ENCODE assay signal across 23 cellular contexts in the genomic region with DNA sequence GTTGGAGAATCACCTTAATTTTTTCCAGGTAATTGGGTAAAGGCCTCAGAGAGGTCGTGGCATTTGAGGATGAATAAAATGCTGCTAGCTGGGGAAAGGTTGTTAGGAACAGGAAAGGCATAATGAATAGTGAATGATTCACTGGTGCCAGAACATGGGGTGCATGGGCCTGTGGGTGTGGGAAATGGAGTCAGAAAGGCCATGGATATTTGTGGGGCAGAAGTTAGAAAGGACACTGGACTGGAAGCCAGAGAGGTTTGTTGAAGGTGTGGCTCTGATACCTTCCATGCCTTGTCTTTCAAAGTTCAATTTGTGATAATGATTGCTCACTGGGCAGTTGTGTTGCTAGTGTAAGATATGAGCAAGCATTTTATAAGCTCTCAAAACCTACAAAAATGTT. TPM values are rescaled to one million over a fixed set of nuclear protein-coding genes. Genes with fewer than 3 reads are reported as not detected.
DNase-seq lines count a peak whose midpoint lies in the region; ATAC-seq, FAIRE-seq and TF ChIP-seq lines count a peak whose summit lies in the region.
"Had no signal": no experiment of that assay in that cellular context is flagged by ENCODE, and none has a peak within 500 bp of the region (broad histone marks: within the 10 kb centered on the region; RNA-seq: fewer than 3 reads in every experiment).

No MANE protein-coding gene starts in this region.

- H3K4me1 Mint-ChIP-seq in Caco-2 (ENCODE audit: low read depth, unreplicated experiment), result peaks cover 53% of the 10 kb centered on the region
- H3K4me1 Mint-ChIP-seq in brain, result peaks cover 80% of the 10 kb centered on the region
- H3K4me1 Mint-ChIP-seq in activated T-helper 1 cell treated with anti-CD3 and anti-CD28 coated beads, Interleukin-12 subunit alpha, Interleukin-12 subunit beta, Interleukin-2, Interleukin-4 antibody, amounts not matched to agents 30 ng/mL and 10 ng/mL and 1 ng/mL, durations not matched to agents 14 hours and 24 hours and 36 hours (ENCODE audit: low read depth), result no peaks in the 10 kb centered on the region

- BruUV-seq in Caco-2 (replicated peaks; lab: Mats Ljungman, UMichigan), result no TSS peak

- POLR2A ChIA-PET in Caco-2 (lab: Charles Lee), result no interaction called here

- H3K27me3 Mint-ChIP-seq in Caco-2 (ENCODE audit: insufficient read depth, unreplicated experiment) (no peaks in the 10 kb centered on the region), brain (peaks cover 5% of the 10 kb centered on the region)
- no peaks in the 10 kb centered on the region for H3K27me3 Mint-ChIP-seq in activated T-helper 1 cell treated with anti-CD3 and anti-CD28 coated beads, Interleukin-12 subunit alpha, Interleukin-12 subunit beta, Interleukin-2, Interleukin-4 antibody, amounts not matched to agents 30 ng/mL and 10 ng/mL and 1 ng/mL, durations not matched to agents 14 hours and 24 hours and 36 hours (ENCODE audit: insufficient read depth)
- H3K27me3 Mint-ChIP-seq: activated naive CD8-positive, alpha-beta T cell; effector memory CD8-positive, alpha-beta T cell; naive thymus-derived CD4-positive, alpha-beta T cell had no signal

- FAIRE-seq in HTR-8/SVneo (lab: Jason Lieb, UNC), result peak; percentile 28
- FAIRE-seq: A549, colon, urothelium cell line had no signal

- H3K36me3 Mint-ChIP-seq in Caco-2 (ENCODE audit: insufficient read depth, unreplicated experiment) (peaks cover 9% of the 10 kb centered on the region), brain (no peaks in the 10 kb centered on the region)
- H3K36me3 Mint-ChIP-seq in activated T-helper 1 cell treated with anti-CD3 and anti-CD28 coated beads, Interleukin-12 subunit alpha, Interleukin-12 subunit beta, Interleukin-2, Interleukin-4 antibody, amounts not matched to agents 30 ng/mL and 10 ng/mL and 1 ng/mL, durations not matched to agents 14 hours and 24 hours and 36 hours (ENCODE audit: low read depth), result no peaks in the 10 kb centered on the region
- H3K36me3 Mint-ChIP-seq: naive thymus-derived CD4-positive, alpha-beta T cell had no signal

- no peak for TF ChIP-seq CTCF in Caco-2 (IDR thresholded peaks at IDR 0.05; ENCODE audit: insufficient read depth in 1 of 2, low read depth in 1 of 2, low read length in 1 of 2, severe bottlenecking in 1 of 2, unreplicated experiment in 1 of 2)
- TF ChIP-seq CTCF in brain (conservative IDR thresholded peaks at IDR 0.05), result no peak
- no peak for TF ChIP-seq CTCF in mucosa of descending colon (IDR thresholded peaks at IDR 0.05)

- H3K9me3 Mint-ChIP-seq in Caco-2 (ENCODE audit: unreplicated experiment), result no peaks in the 10 kb centered on the region
- H3K9me3 Mint-ChIP-seq in brain, result no peaks in the 10 kb centered on the region
- no peaks in the 10 kb centered on the region for H3K9me3 Mint-ChIP-seq in activated T-helper 1 cell treated with anti-CD3 and anti-CD28 coated beads, Interleukin-12 subunit alpha, Interleukin-12 subunit beta, Interleukin-2, Interleukin-4 antibody, amounts not matched to agents 30 ng/mL and 10 ng/mL and 1 ng/mL, durations not matched to agents 14 hours and 24 hours and 36 hours
- H3K9me3 Mint-ChIP-seq: activated T-helper 2 cell treated with anti-CD3 and anti-CD28 coated beads, Interferon-gamma antibody, Interleukin-2, Interleukin-4, amounts not matched to agents 10 μg/mL and 5 μg/mL and 100 μg/mL, durations not matched to agents 14 hours and 24 hours and 36 hours; effector memory CD8-positive, alpha-beta T cell had no signal

- CTCF ChIA-PET in Caco-2 (lab: Charles Lee), result no interaction called here

- H3K36me3 ChIP-seq in Caco-2 (ENCODE audit: control insufficient read depth, insufficient read depth, low read length) (no peaks in the 10 kb centered on the region), mucosa of descending colon (ENCODE audit: low read depth) (no peaks in the 10 kb centered on the region)
- H3K36me3 ChIP-seq: right atrium auricular region had no signal

- H3K27ac Mint-ChIP-seq in Caco-2 (ENCODE audit: unreplicated experiment) (peak overlapping the region; percentile 27), brain (peak overlapping the region in 3 of 5 experiments; percentile 19 to 61 (median 23))
- H3K27ac Mint-ChIP-seq in activated T-helper 1 cell treated with anti-CD3 and anti-CD28 coated beads, Interleukin-12 subunit alpha, Interleukin-12 subunit beta, Interleukin-2, Interleukin-4 antibody, amounts not matched to agents 30 ng/mL and 10 ng/mL and 1 ng/mL, durations not matched to agents 14 hours and 24 hours and 36 hours, result no peak overlapping the region
- H3K27ac Mint-ChIP-seq: activated naive CD8-positive, alpha-beta T cell; activated T-helper 2 cell treated with anti-CD3 and anti-CD28 coated beads, Interferon-gamma antibody, Interleukin-2, Interleukin-4, amounts not matched to agents 10 μg/mL and 5 μg/mL and 100 μg/mL, durations not matched to agents 14 hours and 24 hours and 36 hours; naive thymus-derived CD4-positive, alpha-beta T cell had no signal

- H3K9me3 ChIP-seq in Caco-2 (no peaks in the 10 kb centered on the region), mucosa of descending colon (no peaks in the 10 kb centered on the region)
- H3K9me3 ChIP-seq: A549, right atrium auricular region had no signal

- no peaks in the 10 kb centered on the region for H3K27me3 ChIP-seq in Caco-2 (replicated peaks; ENCODE audit: control insufficient read depth, insufficient read depth, low read length)
- H3K27me3 ChIP-seq: right atrium auricular region had no signal

- H3K4me3 ChIP-seq in Caco-2 (ENCODE audit: low read depth, low read length) (no peak overlapping the region), mucosa of descending colon (no peak overlapping the region)
- H3K4me3 ChIP-seq: A549, right atrium auricular region had no signal

- no peak overlapping the region for H3K4me3 Mint-ChIP-seq in Caco-2 (ENCODE audit: unreplicated experiment)
- no peak overlapping the region for H3K4me3 Mint-ChIP-seq in brain
- H3K4me3 Mint-ChIP-seq in activated T-helper 1 cell treated with anti-CD3 and anti-CD28 coated beads, Interleukin-12 subunit alpha, Interleukin-12 subunit beta, Interleukin-2, Interleukin-4 antibody, amounts not matched to agents 30 ng/mL and 10 ng/mL and 1 ng/mL, durations not matched to agents 14 hours and 24 hours and 36 hours, result no peak overlapping the region
- H3K4me3 Mint-ChIP-seq: activated naive CD8-positive, alpha-beta T cell; effector memory CD8-positive, alpha-beta T cell; naive thymus-derived CD4-positive, alpha-beta T cell had no signal

- DNase-seq in Caco-2 (no peak), HTR-8/SVneo (ENCODE audit: insufficient read length, low spot score) (no peak), mucosa of descending colon (no peak), NCI-H82 (lab: John Stamatoyannopoulos, UW) (no peak), SK-N-DZ (ENCODE audit: low spot score) (no peak), hepatic stellate cell (ENCODE audit: low spot score) (no peak)
- no peak for DNase-seq in activated T-helper 1 cell treated with anti-CD3 and anti-CD28 coated beads, Interleukin-12 subunit alpha, Interleukin-12 subunit beta, Interleukin-2, Interleukin-4 antibody, amounts not matched to agents 30 ng/mL and 10 ng/mL and 1 ng/mL, durations not matched to agents 14 hours and 24 hours and 36 hours (ENCODE audit: low spot score)
- DNase-seq: activated CD8-positive, alpha-beta memory T cell treated with anti-CD3 and anti-CD28 coated beads, Interleukin-2, amount 50 U/mL, for 4 hours; effector memory CD8-positive, alpha-beta T cell; KBM-7; mesendoderm; naive thymus-derived CD4-positive, alpha-beta T cell; NCI-H2171; NCI-H526 treated with DMSO at 0.1 percent for 48 hours; stimulated activated CD8-positive, alpha-beta memory T cell treated with anti-CD3 and anti-CD28 coated beads, Interleukin-4, amount 100 ng/mL, for 48 hours; T-helper 1 cell had no signal

- ATAC-seq in mucosa of descending colon, result peak; percentile 73
- ATAC-seq: A549; effector memory CD8-positive, alpha-beta T cell; naive thymus-derived CD4-positive, alpha-beta T cell had no signal

- H3K4me1 ChIP-seq in Caco-2, result peaks cover 76% of the 10 kb centered on the region
- peaks cover 78% of the 10 kb centered on the region for H3K4me1 ChIP-seq in mucosa of descending colon (ENCODE audit: low read depth)

- intact Hi-C loops in Caco-2 (cut with micrococcal nuclease; ENCODE audit: unreplicated experiment), result no loop called here
- intact Hi-C loops in mucosa of descending colon (cut with DNase I, micrococcal nuclease), result no loop called here
- intact Hi-C loops in activated T-helper 1 cell treated with anti-CD3 and anti-CD28 coated beads, Interleukin-12 subunit alpha, Interleukin-12 subunit beta, Interleukin-2, Interleukin-4 antibody, amounts not matched to agents 30 ng/mL and 10 ng/mL and 1 ng/mL, durations not matched to agents 14 hours and 24 hours and 36 hours (cut with micrococcal nuclease), result no loop called here

RNA-seq across cellular contexts. Expression of gene LRRC1, which starts 32.7 kb away (rescaled TPM):
- total RNA-seq in Caco-2 (2022) (60.8 and 66.1 TPM in 2 replicates), mucosa of descending colon (100 to 1,000 TPM in 1 of 3 donors, 10 to 100 TPM in 2; 57.7 to 105 (median 89.4) TPM)
- 7.6 TPM for polyA plus RNA-seq in brain (ENCODE audit: insufficient read depth, low read depth, low replicate concordance)
- 1.7 and 1.9 TPM in 2 replicates for total RNA-seq in activated T-helper 1 cell treated with anti-CD3 and anti-CD28 coated beads, Interleukin-12 subunit alpha, Interleukin-12 subunit beta, Interleukin-2, Interleukin-4 antibody, amounts not matched to agents 30 ng/mL and 10 ng/mL and 1 ng/mL, durations not matched to agents 14 hours and 24 hours and 36 hours
- 5.0 and 7.0 TPM in 2 replicates for polyA plus RNA-seq in SK-N-DZ (2014; cell fraction: cytosol; rRNA removed)
- 7.8 and 13.3 TPM in 2 replicates for polyA plus RNA-seq in SK-N-DZ (2014; cell fraction: nucleus; rRNA removed)

Comparison
In these comparisons a context has a peak if more than half of its experiments do, and no peak if none do; other contexts are left out.
1. RNA of gene LRRC1, which starts 32.7 kb away (total RNA-seq): 57.7 to 105 TPM in mucosa of descending colon and 60.8 to 66.1 TPM in Caco-2; 1.7 to 1.9 TPM in activated T-helper 1 cell treated with anti-CD3 and anti-CD28 coated beads, Interleukin-12 subunit alpha, Interleukin-12 subunit beta, Interleukin-2, Interleukin-4 antibody, amounts not matched to agents 30 ng/mL and 10 ng/mL and 1 ng/mL, durations not matched to agents 14 hours and 24 hours and 36 hours; every median in the first group is over 10 times any median in the second.